7 cellular contexts compared by ENCODE assay signal in genomic region chr14:87992349-87992719, GRCh38. TPM values are rescaled to one million over a fixed set of nuclear protein-coding genes. Genes with fewer than 3 reads are reported as not detected.
DNase-seq lines count a peak whose midpoint lies in the region; ATAC-seq and TF ChIP-seq lines count a peak whose summit lies in the region.

No MANE protein-coding gene starts in this region.

- no peak for TF ChIP-seq RAD21 in IMR-90 (IDR thresholded peaks at IDR 0.05; ENCODE audit: low read length)

- no peaks in the 10 kb centered on the region for H3K9me3 Mint-ChIP-seq in central memory CD8-positive, alpha-beta T cell

- H3K4ac ChIP-seq in IMR-90 (ENCODE audit: low read depth, low read length) = peak overlapping the region; percentile 62

- H3K27ac ChIP-seq in IMR-90 (ENCODE audit: insufficient read depth, low read length) (peak overlapping the region; percentile 34), tibial nerve (peak overlapping the region; percentile 94 to 97 (median 96))

- peaks cover 61% of the 10 kb centered on the region for H3K4me1 Mint-ChIP-seq in central memory CD8-positive, alpha-beta T cell

- H2AK5ac ChIP-seq in IMR-90 (ENCODE audit: low read depth, low read length) = no peak overlapping the region

- H2AK9ac ChIP-seq in IMR-90 (replicated peaks; ENCODE audit: low read depth, low read length, poor library complexity) = peak overlapping the region; percentile 59

- 10% methylated on average over 7 of the region's 20 CpGs; no CpG with 5 or more reads in 1 of the 2 experiments for WGBS in IMR-90 (ENCODE audit: extremely low coverage in 2 of 2, insufficient read length in 1 of 2), 2 experiments
- 7 to 10% methylated on average over 19 to 20 of the region's 20 CpGs for WGBS in tibial nerve, 2 donors

- dilution Hi-C loops in IMR-90 (cut with HindIII; ENCODE audit: low sequenced_read_pairs, unreplicated experiment) = no loop called here

- H2BK20ac ChIP-seq in IMR-90 (ENCODE audit: low read depth, low read length) = no peak overlapping the region

- H3K79me1 ChIP-seq in IMR-90 (ENCODE audit: low read depth in 1 of 2, low read length in 2 of 2) = peaks cover 0 to 12% of the 10 kb centered on the region in 2 experiments; a peak in 1 of 4 replicates

- peak overlapping the region; percentile 86 for H3K4me3 Mint-ChIP-seq in central memory CD8-positive, alpha-beta T cell

- H4K91ac ChIP-seq in IMR-90 (ENCODE audit: insufficient read depth, low read depth, low read length) = peak overlapping the region; percentile 30; the same call in 1 of the 2 replicates

- H4K20me1 ChIP-seq in IMR-90 (ENCODE audit: insufficient read depth, low read length) = no peaks in the 10 kb centered on the region

- H3K56ac ChIP-seq in IMR-90 (ENCODE audit: extremely low read depth, insufficient read depth, low read length) = no peak overlapping the region; the same call in 1 of the 2 replicates

- CTCF ChIA-PET in IMR-90 (lab: Yijun Ruan, JAX) = interaction anchor here (1.5 kb wide), 1 partner anchor 22 kb away, joined by 3 read pairs; no protein-coding TSS in a partner anchor

- H3K27ac Mint-ChIP-seq in central memory CD8-positive, alpha-beta T cell (ENCODE audit: low read depth) = peak overlapping the region; percentile 95

- H4K5ac ChIP-seq in IMR-90 (ENCODE audit: low read depth, low read length) = peak overlapping the region; percentile 53

- peak overlapping the region; percentile 1 for H2BK5ac ChIP-seq in IMR-90 (ENCODE audit: low read depth, low read length, poor library complexity, severe bottlenecking)

- peaks cover 17% of the 10 kb centered on the region for H3K36me3 Mint-ChIP-seq in central memory CD8-positive, alpha-beta T cell (ENCODE audit: insufficient read depth)

- TF ChIP-seq CTCF in IMR-90 (conservative IDR thresholded peaks at IDR 0.05; ENCODE audit: low read depth, low read length) = no peak
- no peak for TF ChIP-seq CTCF in tibial nerve (IDR thresholded peaks at IDR 0.05)

- 0 out of 2 replicates have a peak overlapping the region, but pooled peaks have one; percentile 0 for H3K18ac ChIP-seq in IMR-90 (ENCODE audit: low read depth, low read length)

- ATAC-seq in GM19043 (IDR thresholded peaks at IDR 0.05; ENCODE audit: low read depth, unreplicated experiment) = peak; percentile 1
- ATAC-seq in IMR-90 (ENCODE audit: low read depth) = peak; percentile 30
- ATAC-seq in central memory CD8-positive, alpha-beta T cell (replicated peaks; ENCODE audit: extremely low read depth, poor library complexity, severe bottlenecking) = no peak
- no peak for ATAC-seq in HG02852 (IDR thresholded peaks at IDR 0.05; ENCODE audit: unreplicated experiment)

- peak overlapping the region; percentile 9; the same call in 1 of the 2 replicates for H2BK120ac ChIP-seq in IMR-90 (ENCODE audit: low read depth, low read length)

- TF ChIP-seq EP300 in tibial nerve (IDR thresholded peaks at IDR 0.05) = no peak

- H3K9me3 ChIP-seq in IMR-90 (ENCODE audit: control insufficient read depth, insufficient read depth, low read length) (no peaks in the 10 kb centered on the region), tibial nerve (no peaks in the 10 kb centered on the region)

- in situ Hi-C loops in IMR-90 (cut with MboI; ENCODE audit: low sequenced_read_pairs) = no loop called here

- H3K4me1 ChIP-seq in IMR-90 (ENCODE audit: control insufficient read depth, insufficient read depth, low read length) (peaks cover 8% of the 10 kb centered on the region), tibial nerve (peaks cover 0 to 62% (median 0%) of the 10 kb centered on the region in 4 donors)

- intact Hi-C loops in IMR-90 (cut with micrococcal nuclease) = no loop called here

- H3K9me1 ChIP-seq in IMR-90 (ENCODE audit: insufficient read depth, low read length) = peaks cover 3% of the 10 kb centered on the region; the same call in 1 of the 2 replicates

- H2BK15ac ChIP-seq in IMR-90 (ENCODE audit: low read depth, low read length) = no peak overlapping the region

- no peaks in the 10 kb centered on the region for H3K27me3 ChIP-seq in IMR-90 (ENCODE audit: control insufficient read depth, insufficient read depth, low read length)
- H3K27me3 ChIP-seq in tibial nerve = no peaks in the 10 kb centered on the region

- peak overlapping the region; percentile 76 for H3K23ac ChIP-seq in IMR-90 (ENCODE audit: low read depth, low read length)

- peak overlapping the region; percentile 77 for H3K4me2 ChIP-seq in IMR-90 (ENCODE audit: low read depth, low read length)

- BruUV-seq in IMR-90 (replicated peaks; lab: Mats Ljungman, UMichigan) = no TSS peak

- H3K4me3 ChIP-seq in IMR-90 (ENCODE audit: insufficient read depth, low read depth, low read length) (peak overlapping the region; percentile 65), tibial nerve (peak overlapping the region; percentile 61 to 92 (median 83))

- H3K27me3 Mint-ChIP-seq in central memory CD8-positive, alpha-beta T cell = no peaks in the 10 kb centered on the region

- DNase-seq in IMR-90 (peak; percentile 11), medulla oblongata (ENCODE audit: extremely low spot score) (peak; percentile 62), tibial nerve (ENCODE audit: low spot score in 2 of 2) (no peak), MV-4-11 (lab: John Stamatoyannopoulos, UW) (no peak)
- no peak for DNase-seq in central memory CD8-positive, alpha-beta T cell (ENCODE audit: low spot score in 2 of 2)

- H3K36me3 ChIP-seq in IMR-90 (ENCODE audit: control insufficient read depth, insufficient read depth, low read length) = no peaks in the 10 kb centered on the region
- no peaks in the 10 kb centered on the region for H3K36me3 ChIP-seq in tibial nerve

- no peak for TF ChIP-seq POLR2A in IMR-90 (IDR thresholded peaks at IDR 0.05; ENCODE audit: low read depth, low read length)
- TF ChIP-seq POLR2A in tibial nerve (IDR thresholded peaks at IDR 0.05) = no peak

- POLR2A ChIA-PET in IMR-90 (lab: Charles Lee; ENCODE audit: unreplicated experiment) = interaction anchor here (0.6 kb wide), 1 partner anchor 710 kb away, joined by 3 read pairs; no protein-coding TSS in a partner anchor

- peak overlapping the region; percentile 97 for H2AFZ ChIP-seq in IMR-90 (replicated peaks; ENCODE audit: low read length, poor library complexity)

- peak overlapping the region; percentile 70 for H3K9ac ChIP-seq in IMR-90 (ENCODE audit: low read depth, low read length)

- H3K14ac ChIP-seq in IMR-90 (replicated peaks; ENCODE audit: low read depth, low read length) = peak overlapping the region; percentile 49

- H4K8ac ChIP-seq in IMR-90 (ENCODE audit: low read depth in 2 of 2, low read length in 2 of 2) = peak overlapping the region; percentile 83 to 86

TF ChIP-seq in IMR-90, 13 proteins besides CTCF, POLR2A, EP300 and RAD21:
- no peak for TF ChIP-seq RFX5 (IDR thresholded peaks at IDR 0.05; ENCODE audit: low read depth, low read length)
- 0 out of 2 replicates have a peak, but pooled peaks have one; percentile 19 for TF ChIP-seq BHLHE40 (IDR thresholded peaks at IDR 0.05; ENCODE audit: low read depth, low read length)

RNA-seq across cellular contexts. Expression of gene GALC, which starts 0.6 kb away (rescaled TPM):
- total RNA-seq in IMR-90 (2012; rRNA removed) = 7.9 and 9.7 TPM in 2 replicates
- polyA plus RNA-seq in IMR-90 (2012; rRNA removed) = 4.5 and 6.3 TPM in 2 replicates
- 3.7 and 4.7 TPM in 2 replicates for polyA plus RNA-seq in IMR-90 (2012; cell fraction: cytosol; rRNA removed)
- polyA plus RNA-seq in IMR-90 (2012; cell fraction: nucleus; rRNA removed; ENCODE audit: low replicate concordance) = 3.2 and 7.3 TPM in 2 replicates
- total RNA-seq in tibial nerve = 10 to 100 TPM; 41.2 to 82.9 (median 52.0) TPM

RNA-seq across cellular contexts. Expression of gene GPR65, which starts 12.6 kb away (rescaled TPM):
- total RNA-seq in IMR-90 (2012; rRNA removed) (0.18 and 0.28 TPM in 2 replicates), tibial nerve (1 to 10 TPM; 1.1 to 2.1 (median 1.3) TPM)
- polyA plus RNA-seq in IMR-90 (2012; rRNA removed) = 0.05 TPM in 1 of 2 replicates, not detected in the other
- not detected in 2 replicates for polyA plus RNA-seq in IMR-90 (2012; cell fraction: cytosol; rRNA removed)
- 0.03 TPM in 1 of 2 replicates, not detected in the other for polyA plus RNA-seq in IMR-90 (2012; cell fraction: nucleus; rRNA removed; ENCODE audit: low replicate concordance)

Comparison
In these comparisons a context has a peak if more than half of its experiments do, and no peak if none do; other contexts are left out.
1. ATAC-seq: peak in GM19043 (single experiment) and IMR-90 (single experiment); none in central memory CD8-positive, alpha-beta T cell (single experiment) and HG02852 (single experiment).
2. DNase-seq: peak in IMR-90 (single experiment) and medulla oblongata (single experiment); none in central memory CD8-positive, alpha-beta T cell (0 of 2), tibial nerve (0 of 2) and MV-4-11 (single experiment).